ENCODE assay signal across 10 cellular contexts in genomic region chr15:89462198-89462912, GRCh38. TPM values are rescaled to one million over a fixed set of nuclear protein-coding genes. Genes with fewer than 3 reads are reported as not detected.
DNase-seq lines count a peak whose midpoint lies in the region; ATAC-seq and TF ChIP-seq lines count a peak whose summit lies in the region.
"Had no signal": no experiment of that assay in that cellular context is flagged by ENCODE, and none has a peak within 500 bp of the region (broad histone marks: within the 10 kb centered on the region; RNA-seq: fewer than 3 reads in every experiment).

No MANE protein-coding gene starts in this region.

- peak overlapping the region; percentile 13 to 24 for H3K4me3 ChIP-seq in body of pancreas
- H3K4me3 ChIP-seq: mucosa of descending colon had no signal

- ATAC-seq in body of pancreas (peak; percentile 96), HG03025 (IDR thresholded peaks at IDR 0.05; ENCODE audit: low FRiP score, unreplicated experiment) (no peak)
- ATAC-seq: mucosa of descending colon had no signal

- DNase-seq in H4 (ENCODE audit: low spot score) (peak; percentile 74), NCI-H146 treated with DMSO at 0.1 percent for 48 hours (lab: John Stamatoyannopoulos, UW; ENCODE audit: unreplicated experiment) (peak; percentile 1), body of pancreas (peak; percentile 83 to 93 (median 87)), nucleus accumbens (lab: John Stamatoyannopoulos, UW) (peak in 44 of 56 donors; percentile 5 to 80 (median 52)), GM13977 (ENCODE audit: low spot score) (no peak)
- no peak for DNase-seq in activated effector memory CD4-positive, alpha-beta T cell treated with Interleukin-2 at 50 U/mL for 16 hours
- DNase-seq: mucosa of descending colon, T-helper 1 cell had no signal

- H3K27ac ChIP-seq in body of pancreas: peak overlapping the region; percentile 12 to 88 (median 75)
- H3K27ac ChIP-seq: epithelial cell of prostate had no signal

- peaks cover 67% of the 10 kb centered on the region for H3K4me1 ChIP-seq in body of pancreas

- in situ Hi-C loops in GM13977 (cut with MboI; ENCODE audit: low pct_unique_long_range_greater_than_20kb, low sequenced_read_pairs, unreplicated experiment): no loop called here

- TF ChIP-seq POLR2A in body of pancreas (IDR thresholded peaks at IDR 0.05): peak; percentile 94 to 100 (median 99)

- 29 to 57% methylated on average over 7 to 9 of the region's 9 CpGs for WGBS in body of pancreas, 2 donors

- H3K27me3 ChIP-seq in body of pancreas: no peaks in the 10 kb centered on the region

- no peaks in the 10 kb centered on the region for H3K9me3 ChIP-seq in body of pancreas

- intact Hi-C loops in body of pancreas (cut with DNase I): no loop called here

- TF ChIP-seq CTCF in body of pancreas (IDR thresholded peaks at IDR 0.05): no peak
- TF ChIP-seq CTCF in GM13977 (IDR thresholded peaks at IDR 0.05; ENCODE audit: extremely low read depth, insufficient read depth, missing control alignments): no peak

- no peaks in the 10 kb centered on the region for H3K36me3 ChIP-seq in body of pancreas (replicated peaks in 1 of 2; ENCODE audit: insufficient read depth in 1 of 2, low read depth in 2 of 2)

RNA-seq across cellular contexts. Expression of gene RHCG, which starts 34.0 kb away (rescaled TPM):
- not detected in 2 replicates for total RNA-seq in H4 (2014; rRNA removed; shearing (Covaris generic))
- total RNA-seq in body of pancreas: under 1 TPM in 1 of 2 donors, not detected in 1; 0.52 TPM

Comparison
In these comparisons a context has a peak if more than half of its experiments do, and no peak if none do; other contexts are left out.
1. DNase-seq: peak in H4 (single experiment), NCI-H146 treated with DMSO at 0.1 percent for 48 hours (single experiment), body of pancreas (4 of 4) and nucleus accumbens (44 of 56); none in GM13977 (single experiment) and activated effector memory CD4-positive, alpha-beta T cell treated with Interleukin-2 at 50 U/mL for 16 hours (single experiment).